ENCODE assay signal across 8 cellular contexts in the genomic region with DNA sequence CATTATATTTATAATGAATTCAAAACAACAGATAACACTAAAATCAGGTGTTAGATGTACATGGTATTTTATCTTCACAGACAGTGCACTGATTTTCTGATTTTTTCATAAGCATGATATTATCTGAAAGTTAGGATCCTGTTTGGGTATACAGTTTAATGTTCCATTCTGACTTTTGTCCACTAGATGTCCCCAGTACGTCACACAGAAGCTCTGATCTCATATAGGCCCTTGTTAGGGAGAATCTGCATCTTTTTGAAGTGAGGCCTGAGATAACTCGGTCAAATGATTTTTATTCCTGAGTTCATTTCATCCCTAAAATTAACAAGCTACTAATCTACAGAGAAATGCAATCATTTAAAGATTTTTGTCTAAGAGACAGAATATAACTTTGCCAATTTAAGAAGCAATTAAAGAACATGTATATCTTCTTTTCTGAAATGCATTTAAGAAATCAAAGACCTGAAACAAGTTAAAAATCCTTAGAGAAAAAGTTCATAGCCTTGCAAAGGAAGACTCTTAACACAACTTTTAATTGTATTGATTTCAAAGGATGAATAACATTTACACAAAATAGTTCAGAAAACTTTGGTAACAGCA.
DNase-seq lines count a peak whose midpoint lies in the region; ATAC-seq and TF ChIP-seq lines count a peak whose summit lies in the region.

No MANE protein-coding gene starts in this region.

- peak; percentile 63 to 77 (median 73) for TF ChIP-seq CTCF in transverse colon (IDR thresholded peaks at IDR 0.05)

- peaks cover 9% of the 10 kb centered on the region for H3K4me1 Mint-ChIP-seq in activated CD4-positive, alpha-beta T cell treated with anti-CD3 and anti-CD28 coated beads for 36 hours

- H3K36me3 Mint-ChIP-seq in activated CD4-positive, alpha-beta T cell treated with anti-CD3 and anti-CD28 coated beads for 36 hours (ENCODE audit: low read depth): no peaks in the 10 kb centered on the region

- no peak for TF ChIP-seq EP300 in transverse colon (IDR thresholded peaks at IDR 0.05; ENCODE audit: low read depth)

- no peak overlapping the region for H3K27ac Mint-ChIP-seq in activated CD4-positive, alpha-beta T cell treated with anti-CD3 and anti-CD28 coated beads for 36 hours

- H3K36me3 ChIP-seq in NT2/D1 (ENCODE audit: insufficient read depth, insufficient read length, low read length): no peaks in the 10 kb centered on the region
- H3K36me3 ChIP-seq in transverse colon: no peaks in the 10 kb centered on the region

- H3K4me3 ChIP-seq in NT2/D1 (ENCODE audit: insufficient read length, low read depth): no peak overlapping the region
- H3K4me3 ChIP-seq in transverse colon: no peak overlapping the region

- peak overlapping the region in 2 of 4 donors; percentile 36 to 53 for H3K27ac ChIP-seq in transverse colon

- 0 to 3% methylated on average over 2 of the region's 2 CpGs for WGBS in transverse colon (ENCODE audit: low coverage in 1 of 2), 2 donors

- no peaks in the 10 kb centered on the region for H3K27me3 ChIP-seq in NT2/D1 (ENCODE audit: insufficient read depth, insufficient read length)
- H3K27me3 ChIP-seq in transverse colon: no peaks in the 10 kb centered on the region

- intact Hi-C loops in activated CD4-positive, alpha-beta T cell treated with anti-CD3 and anti-CD28 coated beads for 36 hours (cut with DNase I, micrococcal nuclease): loop anchor here (1.0 kb wide), 2 partner anchors 98 to 451 kb away; no protein-coding TSS in a partner anchor
- intact Hi-C loops in transverse colon (cut with DNase I; ENCODE audit: low total_unique reads): no loop called here

- no peak overlapping the region for H3K9ac ChIP-seq in NT2/D1 (ENCODE audit: insufficient read length, low read depth)

- H3K4me3 Mint-ChIP-seq in activated CD4-positive, alpha-beta T cell treated with anti-CD3 and anti-CD28 coated beads for 36 hours: no peak overlapping the region

- POLR2A ChIA-PET in activated CD4-positive, alpha-beta T cell treated with anti-CD3 and anti-CD28 coated beads for 36 hours (lab: Charles Lee): no interaction called here

- H3K4me1 ChIP-seq in NT2/D1 (ENCODE audit: insufficient read depth, insufficient read length) (no peaks in the 10 kb centered on the region), transverse colon (no peaks in the 10 kb centered on the region)

- no peak for TF ChIP-seq POLR2A in transverse colon (IDR thresholded peaks at IDR 0.05)

- no peaks in the 10 kb centered on the region for H3K9me3 Mint-ChIP-seq in activated CD4-positive, alpha-beta T cell treated with anti-CD3 and anti-CD28 coated beads for 36 hours (ENCODE audit: low read depth)

- in situ Hi-C loops in transverse colon (cut with MboI; ENCODE audit: low pct_ligation_motif_present in 1 of 4, low pct_unique_long_range_greater_than_20kb in 1 of 4, low sequenced_read_pairs in 3 of 4): no loop called here

- no peaks in the 10 kb centered on the region for H3K27me3 Mint-ChIP-seq in activated CD4-positive, alpha-beta T cell treated with anti-CD3 and anti-CD28 coated beads for 36 hours

- ATAC-seq in activated CD4-positive, alpha-beta T cell treated with anti-CD3 and anti-CD28 coated beads for 36 hours: peak; percentile 91
- ATAC-seq in GM21390 (IDR thresholded peaks at IDR 0.05; ENCODE audit: unreplicated experiment): peak; percentile 92
- peak; percentile 89 for ATAC-seq in HG03521 (IDR thresholded peaks at IDR 0.05; ENCODE audit: unreplicated experiment)

- peak; percentile 11 for DNase-seq in activated CD4-positive, alpha-beta T cell treated with anti-CD3 and anti-CD28 coated beads for 36 hours
- no peak for DNase-seq in activated CD4-positive, alpha-beta T cell treated with anti-CD3 and anti-CD28 coated beads, Interleukin-2, amount 50 U/mL, for 4 hours
- DNase-seq in NT2/D1 (ENCODE audit: low read depth, low spot score): peak; percentile 35
- peak; percentile 56 for DNase-seq in cerebellar cortex (ENCODE audit: low spot score)
- peak; percentile 82 for DNase-seq in left kidney (ENCODE audit: low read depth, low spot score)
- no peak for DNase-seq in transverse colon

- CTCF ChIA-PET in activated CD4-positive, alpha-beta T cell treated with anti-CD3 and anti-CD28 coated beads for 36 hours (lab: Charles Lee): interaction anchor here (0.6 to 4.1 kb wide), 12 partner anchors 10 to 98 kb away, joined by 3 to 27 read pairs (median 4); no protein-coding TSS in a partner anchor

- H3K9me3 ChIP-seq in NT2/D1 (ENCODE audit: insufficient read depth, low read length) (no peaks in the 10 kb centered on the region), transverse colon (no peaks in the 10 kb centered on the region)

Comparison
In these comparisons a context has a peak if more than half of its experiments do, and no peak if none do; other contexts are left out.
1. DNase-seq: peak in activated CD4-positive, alpha-beta T cell treated with anti-CD3 and anti-CD28 coated beads for 36 hours (single experiment), NT2/D1 (single experiment), cerebellar cortex (single experiment) and left kidney (single experiment); none in activated CD4-positive, alpha-beta T cell treated with anti-CD3 and anti-CD28 coated beads, Interleukin-2, amount 50 U/mL, for 4 hours (0 of 2) and transverse colon (single experiment).
2. Peak in every context shown above with its lines, with median percentiles within 50 percentile points of each other: ATAC-seq.